In genomic region chr17:41678411-41678906, GRCh38 we compare ENCODE assay signal across 1 cellular context.
A peak's percentile ranks its signal among the peaks of the same experiment; 100 is the strongest.
TF ChIP-seq lines count a peak whose summit lies in the region.

No MANE protein-coding gene starts in this region.

TF ChIP-seq in HCT116, 20 proteins besides CTCF, POLR2A, EP300 and RAD21 (continued from another document):
- no peak for TF ChIP-seq REST (IDR thresholded peaks at IDR 0.05; ENCODE audit: low read depth)
- peak; percentile 82 for TF ChIP-seq SIN3A (IDR thresholded peaks at IDR 0.05; ENCODE audit: low read depth)
- no peak for TF ChIP-seq SRF (IDR thresholded peaks at IDR 0.05; ENCODE audit: low read depth)
- TF ChIP-seq ZNF274 (IDR thresholded peaks at IDR 0.05; ENCODE audit: low read depth, low read length), result no peak
- TF ChIP-seq SP1 (IDR thresholded peaks at IDR 0.05; ENCODE audit: low read depth), result peak; percentile 70
- TF ChIP-seq JUND (IDR thresholded peaks at IDR 0.05), result peak; percentile 60
- TF ChIP-seq POLR2AphosphoS5 (IDR thresholded peaks at IDR 0.05; ENCODE audit: low read depth, low read length), result peak; percentile 91
- no peak for TF ChIP-seq EZH2 (IDR thresholded peaks at IDR 0.05)
- TF ChIP-seq EZH2phosphoT487 (IDR thresholded peaks at IDR 0.05; ENCODE audit: borderline replicate concordance), result no peak
- TF ChIP-seq ELF1 (IDR thresholded peaks at IDR 0.05; ENCODE audit: borderline replicate concordance, low read depth), result no peak; the same call in 1 of the 2 replicates
- TF ChIP-seq TCF7L2 (IDR thresholded peaks at IDR 0.05; ENCODE audit: borderline replicate concordance, extremely low read depth, insufficient read depth, insufficient read length), result no peak
- TF ChIP-seq EGR1 (IDR thresholded peaks at IDR 0.05; ENCODE audit: low read depth), result no peak
